Comparison of ENCODE assay signal across 11 cellular contexts in genomic region chr16:57480754-57481230, GRCh38. TPM values are rescaled to one million over a fixed set of nuclear protein-coding genes. Genes with fewer than 3 reads are reported as not detected.
DNase-seq lines count a peak whose midpoint lies in the region; ATAC-seq, FAIRE-seq and TF ChIP-seq lines count a peak whose summit lies in the region.
"Had no signal": no experiment of that assay in that cellular context is flagged by ENCODE, and none has a peak within 500 bp of the region (broad histone marks: within the 10 kb centered on the region; RNA-seq: fewer than 3 reads in every experiment).

No MANE protein-coding gene starts in this region.

- H3K9me2 ChIP-seq in SK-N-SH, result no peaks in the 10 kb centered on the region

- DNase-seq in DMS 273 treated with DMSO at 0.1 percent for 48 hours (lab: John Stamatoyannopoulos, UW) (peak; percentile 63), SK-N-SH (peak; percentile 81), kidney (no peak), spleen (peak; percentile 48), SW 1271 (lab: John Stamatoyannopoulos, UW) (no peak), NCI-H2029 (lab: John Stamatoyannopoulos, UW) (no peak)
- DNase-seq in activated CD4-positive, alpha-beta memory T cell treated with anti-CD3 and anti-CD28 coated beads, Interleukin-2, amount 10 ng/mL, durations not matched to agents 7 days and 5 days, result no peak
- DNase-seq: activated CD4-positive, alpha-beta T cell treated with anti-CD3 and anti-CD28 coated beads, Interleukin-2, amount 50 U/mL, for 48 hours; activated T-cell treated with anti-CD3 and anti-CD28 coated beads, Interleukin-2, amount 50 U/mL, for 72 hours; DMS79 treated with DMSO at 0.1 percent for 48 hours had no signal

- CTCF ChIA-PET in SK-N-SH (lab: Yijun Ruan, JAX), result interaction anchor here (1.5 to 21.0 kb wide), 3 partner anchors 17 to 63 kb away, joined by 4 to 354 read pairs (median 58); partner anchors contain the start of gene POLR2C
- CTCF ChIA-PET in activated CD4-positive, alpha-beta memory T cell treated with anti-CD3 and anti-CD28 coated beads, Interleukin-2, amount 10 ng/mL, durations not matched to agents 7 days and 5 days (lab: Charles Lee), result interaction anchor here (1.2 to 1.4 kb wide), 3 partner anchors 18 to 64 kb away, joined by 3 to 5 read pairs (median 4); partner anchors contain the start of gene POLR2C

- no peaks in the 10 kb centered on the region for H3K36me3 Mint-ChIP-seq in activated CD4-positive, alpha-beta memory T cell treated with anti-CD3 and anti-CD28 coated beads, Interleukin-2, amount 10 ng/mL, durations not matched to agents 7 days and 5 days (ENCODE audit: low read depth)

- peaks cover 5% of the 10 kb centered on the region for H3F3A ChIP-seq in SK-N-SH (replicated peaks; ENCODE audit: insufficient read depth)

- FAIRE-seq in kidney (lab: Jason Lieb, UNC), result no peak

- 34% methylated on average over 5 of the region's 6 CpGs for WGBS in SK-N-SH (ENCODE audit: low lambda C conversion rate)
- WGBS in spleen, 5 donors, result 44 to 88% (median 76%) methylated on average over 5 to 6 of the region's 6 CpGs

- ATAC-seq in HG02798 (IDR thresholded peaks at IDR 0.05; ENCODE audit: poor library complexity, unreplicated experiment), result no peak
- ATAC-seq: activated T-cell treated with anti-CD3 and anti-CD28 coated beads, Interleukin-2, amount 50 U/mL, for 72 hours had no signal

- peaks cover 18% of the 10 kb centered on the region for H3K4me1 Mint-ChIP-seq in activated CD4-positive, alpha-beta memory T cell treated with anti-CD3 and anti-CD28 coated beads, Interleukin-2, amount 10 ng/mL, durations not matched to agents 7 days and 5 days

- peaks cover 11% of the 10 kb centered on the region for H3K27me3 Mint-ChIP-seq in activated CD4-positive, alpha-beta memory T cell treated with anti-CD3 and anti-CD28 coated beads, Interleukin-2, amount 10 ng/mL, durations not matched to agents 7 days and 5 days

- H3K9me3 ChIP-seq in SK-N-SH (no peaks in the 10 kb centered on the region), kidney (ENCODE audit: control insufficient read depth in 1 of 2, low read length in 2 of 2) (no peaks in the 10 kb centered on the region), spleen (no peaks in the 10 kb centered on the region)

- TF ChIP-seq POLR2A in spleen (IDR thresholded peaks at IDR 0.05), result no peak

- peaks cover 14 to 87% of the 10 kb centered on the region in 2 experiments; a peak in 3 of 4 replicates for H3K4me1 ChIP-seq in SK-N-SH (ENCODE audit: control insufficient read depth in 1 of 2, insufficient read depth in 2 of 2, low read depth in 1 of 2, low read length in 1 of 2)
- H3K4me1 ChIP-seq in kidney (ENCODE audit: control insufficient read depth in 1 of 2, insufficient read depth in 1 of 2, low read depth in 1 of 2, low read length in 2 of 2), result peaks cover 49 to 64% of the 10 kb centered on the region in 2 donors
- peaks cover 22 to 69% (median 60%) of the 10 kb centered on the region in 6 donors for H3K4me1 ChIP-seq in spleen

- no peaks in the 10 kb centered on the region for H3K27me3 ChIP-seq in SK-N-SH (ENCODE audit: insufficient read depth)
- peaks cover 0 to 25% (median 0%) of the 10 kb centered on the region in 7 donors for H3K27me3 ChIP-seq in spleen (replicated peaks in 1 of 7)

- H3K27ac ChIP-seq in SK-N-SH (ENCODE audit: low read depth in 2 of 2, low read length in 1 of 2) (peak overlapping the region; percentile 27 to 90; a peak in 3 of 4 replicates), kidney (ENCODE audit: low read depth in 2 of 2, low read length in 2 of 2) (peak overlapping the region; percentile 11 to 45), spleen (peak overlapping the region in 4 of 8 donors; percentile 45 to 60 (median 50))

- H3K27ac Mint-ChIP-seq in activated CD4-positive, alpha-beta memory T cell treated with anti-CD3 and anti-CD28 coated beads, Interleukin-2, amount 10 ng/mL, durations not matched to agents 7 days and 5 days, result no peak overlapping the region
- H3K27ac Mint-ChIP-seq: activated T-cell treated with anti-CD3 and anti-CD28 coated beads, Interleukin-2, amount 50 U/mL, for 72 hours had no signal

- TF ChIP-seq RAD21 in SK-N-SH (IDR thresholded peaks at IDR 0.05; ENCODE audit: low read length), result no peak

- no peaks in the 10 kb centered on the region for H3K9me3 Mint-ChIP-seq in activated CD4-positive, alpha-beta memory T cell treated with anti-CD3 and anti-CD28 coated beads, Interleukin-2, amount 10 ng/mL, durations not matched to agents 7 days and 5 days
- H3K9me3 Mint-ChIP-seq: activated T-cell treated with anti-CD3 and anti-CD28 coated beads, Interleukin-2, amount 50 U/mL, for 72 hours had no signal

- H3K9ac ChIP-seq in SK-N-SH, result no peak overlapping the region
- H3K9ac ChIP-seq in kidney (ENCODE audit: low read length in 2 of 2), result peak overlapping the region in 1 of 2 donors; percentile 48

- no peak overlapping the region; a peak in 1 of 4 replicates for H3K4me3 ChIP-seq in SK-N-SH (ENCODE audit: low read depth in 2 of 2, low read length in 1 of 2)
- H3K4me3 ChIP-seq in kidney (ENCODE audit: low read length in 2 of 2), result no peak overlapping the region
- no peak overlapping the region for H3K4me3 ChIP-seq in spleen

- H4K20me1 ChIP-seq in SK-N-SH (ENCODE audit: insufficient read depth), result 0 out of 2 replicates have a peak, but pooled peaks cover 6% of the 10 kb centered on the region

- POLR2A ChIA-PET in SK-N-SH (lab: Yijun Ruan, JAX), result interaction anchor here (1.2 to 10.0 kb wide), 6 partner anchors 8 to 39 kb away, joined by 4 to 152 read pairs (median 8); partner anchors contain the start of genes CIAPIN1, COQ9 and POLR2C
- POLR2A ChIA-PET in activated CD4-positive, alpha-beta memory T cell treated with anti-CD3 and anti-CD28 coated beads, Interleukin-2, amount 10 ng/mL, durations not matched to agents 7 days and 5 days (lab: Charles Lee), result interaction anchor here (1.0 kb wide), 1 partner anchor 45 kb away, joined by 4 read pairs; no protein-coding TSS in a partner anchor

- peaks cover 7% of the 10 kb centered on the region; the same call in 1 of the 2 replicates for H3K79me2 ChIP-seq in SK-N-SH (ENCODE audit: insufficient read depth)

- no peak overlapping the region for H3K4me3 Mint-ChIP-seq in activated CD4-positive, alpha-beta memory T cell treated with anti-CD3 and anti-CD28 coated beads, Interleukin-2, amount 10 ng/mL, durations not matched to agents 7 days and 5 days
- H3K4me3 Mint-ChIP-seq: activated T-cell treated with anti-CD3 and anti-CD28 coated beads, Interleukin-2, amount 50 U/mL, for 72 hours had no signal

- TF ChIP-seq CTCF in SK-N-SH (IDR thresholded peaks at IDR 0.05), result no peak
- no peak for TF ChIP-seq CTCF in kidney (IDR thresholded peaks at IDR 0.05; ENCODE audit: borderline replicate concordance, extremely low read depth, insufficient read depth)
- no peak for TF ChIP-seq CTCF in spleen (IDR thresholded peaks at IDR 0.05 in 8 of 11, conservative IDR thresholded peaks at IDR 0.05 in 3 of 11)

- peaks cover 0 to 3% of the 10 kb centered on the region in 2 experiments for H3K36me3 ChIP-seq in SK-N-SH (replicated peaks in 1 of 2; ENCODE audit: control insufficient read depth in 1 of 2, insufficient read depth in 2 of 2, low read length in 1 of 2)
- H3K36me3 ChIP-seq in kidney (ENCODE audit: control insufficient read depth in 1 of 2, insufficient read depth in 2 of 2, low read length in 2 of 2), result no peaks in the 10 kb centered on the region
- no peaks in the 10 kb centered on the region for H3K36me3 ChIP-seq in spleen

- intact Hi-C loops in kidney (cut with DNase I) (no loop called here), spleen (cut with DNase I; ENCODE audit: low total_unique reads) (no loop called here)

- no peak overlapping the region for H3K4me2 ChIP-seq in SK-N-SH

- no peak overlapping the region for H2AFZ ChIP-seq in SK-N-SH (ENCODE audit: low read depth)

- peak in 1 of 2 experiments; percentile 84; a peak in 2 of 4 replicates for TF ChIP-seq EP300 in SK-N-SH (IDR thresholded peaks at IDR 0.05; ENCODE audit: borderline replicate concordance in 1 of 2, low read depth in 1 of 2, low read length in 1 of 2)

RNA-seq across cellular contexts. Expression of gene DOK4, which starts 5.5 kb away (rescaled TPM):
- polyA plus RNA-seq in SK-N-SH (2012; rRNA removed) (28.4 and 36.9 TPM in 2 replicates), kidney (ENCODE audit: insufficient read depth, low read depth, low replicate concordance) (57.2 TPM), spleen (10 to 100 TPM in 1 of 3 donors, 1 to 10 TPM in 2; 4.1 to 10.0 (median 5.5) TPM)
- polyA plus RNA-seq in SK-N-SH (2012; cell fraction: cytosol; rRNA removed), result 15.8 and 25.8 TPM in 2 replicates
- 45.1 and 47.5 TPM in 2 replicates for polyA plus RNA-seq in SK-N-SH (2012; cell fraction: nucleus; rRNA removed)
- total RNA-seq in kidney (63.7 TPM), spleen (10 to 100 TPM in 6 of 7 donors, 1 to 10 TPM in 1; 7.3 to 19.8 (median 16.1) TPM)
- 1 to 10 TPM; 2.5 to 3.4 TPM for total RNA-seq in activated CD4-positive, alpha-beta memory T cell treated with anti-CD3 and anti-CD28 coated beads, Interleukin-2, amount 10 ng/mL, durations not matched to agents 7 days and 5 days

RNA-seq across cellular contexts. Expression of gene POLR2C, which starts 18.3 kb away (rescaled TPM):
- polyA plus RNA-seq in SK-N-SH (2012; rRNA removed) (160 and 178 TPM in 2 replicates), kidney (ENCODE audit: insufficient read depth, low read depth, low replicate concordance) (68.9 TPM), spleen (10 to 100 TPM; 23.2 to 42.7 (median 35.0) TPM)
- 117 and 162 TPM in 2 replicates for polyA plus RNA-seq in SK-N-SH (2012; cell fraction: cytosol; rRNA removed)
- 98.6 and 138 TPM in 2 replicates for polyA plus RNA-seq in SK-N-SH (2012; cell fraction: nucleus; rRNA removed)
- total RNA-seq in kidney (58.9 TPM), spleen (10 to 100 TPM; 42.3 to 75.6 (median 52.7) TPM)
- 10 to 100 TPM; 47.8 to 48.8 TPM for total RNA-seq in activated CD4-positive, alpha-beta memory T cell treated with anti-CD3 and anti-CD28 coated beads, Interleukin-2, amount 10 ng/mL, durations not matched to agents 7 days and 5 days

RNA-seq across cellular contexts. Expression of gene COQ9, which starts 33.5 kb away (rescaled TPM):
- polyA plus RNA-seq in SK-N-SH (2012; rRNA removed), result 81.2 and 104 TPM in 2 replicates
- 67.5 and 76.5 TPM in 2 replicates for polyA plus RNA-seq in SK-N-SH (2012; cell fraction: cytosol; rRNA removed)
- polyA plus RNA-seq in SK-N-SH (2012; cell fraction: nucleus; rRNA removed), result 127 and 149 TPM in 2 replicates
- 78.0 TPM for total RNA-seq in kidney
- 200 TPM for polyA plus RNA-seq in kidney (ENCODE audit: insufficient read depth, low read depth, low replicate concordance)
- 10 to 100 TPM; 25.8 to 39.9 (median 29.6) TPM for total RNA-seq in spleen
- 10 to 100 TPM; 32.2 to 34.9 (median 34.4) TPM for polyA plus RNA-seq in spleen
- total RNA-seq in activated CD4-positive, alpha-beta memory T cell treated with anti-CD3 and anti-CD28 coated beads, Interleukin-2, amount 10 ng/mL, durations not matched to agents 7 days and 5 days, result 10 to 100 TPM; 28.5 to 29.0 TPM

RNA-seq across cellular contexts. Expression of gene CIAPIN1, which starts 33.6 kb away (rescaled TPM):
- 43.6 and 63.3 TPM in 2 replicates for polyA plus RNA-seq in SK-N-SH (2012; rRNA removed)
- polyA plus RNA-seq in SK-N-SH (2012; cell fraction: cytosol; rRNA removed), result 45.7 and 48.3 TPM in 2 replicates
- 49.1 and 64.3 TPM in 2 replicates for polyA plus RNA-seq in SK-N-SH (2012; cell fraction: nucleus; rRNA removed)
- total RNA-seq in kidney, result 53.6 TPM
- polyA plus RNA-seq in kidney (ENCODE audit: insufficient read depth, low read depth, low replicate concordance), result 56.3 TPM
- total RNA-seq in spleen, result 10 to 100 TPM; 21.4 to 39.8 (median 31.3) TPM
- 10 to 100 TPM; 19.6 to 28.4 (median 22.1) TPM for polyA plus RNA-seq in spleen
- 10 to 100 TPM; 35.8 to 36.1 TPM for total RNA-seq in activated CD4-positive, alpha-beta memory T cell treated with anti-CD3 and anti-CD28 coated beads, Interleukin-2, amount 10 ng/mL, durations not matched to agents 7 days and 5 days

RNA-seq across cellular contexts. Expression of gene CCDC102A, which starts 55.6 kb away (rescaled TPM):
- polyA plus RNA-seq in SK-N-SH (2012; rRNA removed) (17.5 and 26.2 TPM in 2 replicates), kidney (ENCODE audit: insufficient read depth, low read depth, low replicate concordance) (5.7 TPM), spleen (1 to 10 TPM; 4.6 to 7.7 (median 4.8) TPM)
- 13.1 and 17.1 TPM in 2 replicates for polyA plus RNA-seq in SK-N-SH (2012; cell fraction: cytosol; rRNA removed)
- polyA plus RNA-seq in SK-N-SH (2012; cell fraction: nucleus; rRNA removed), result 20.7 and 31.8 TPM in 2 replicates
- total RNA-seq in kidney (11.9 TPM), spleen (10 to 100 TPM in 2 of 7 donors, 1 to 10 TPM in 5; 7.0 to 14.8 (median 7.9) TPM)
- 1 to 10 TPM; 9.1 to 9.7 TPM for total RNA-seq in activated CD4-positive, alpha-beta memory T cell treated with anti-CD3 and anti-CD28 coated beads, Interleukin-2, amount 10 ng/mL, durations not matched to agents 7 days and 5 days

Comparison
In these comparisons a context has a peak if more than half of its experiments do, and no peak if none do; other contexts are left out.
1. DNase-seq: peak in DMS 273 treated with DMSO at 0.1 percent for 48 hours (single experiment), SK-N-SH (single experiment) and spleen (single experiment); none in kidney (single experiment), SW 1271 (0 of 2), activated CD4-positive, alpha-beta memory T cell treated with anti-CD3 and anti-CD28 coated beads, Interleukin-2, amount 10 ng/mL, durations not matched to agents 7 days and 5 days (single experiment) and NCI-H2029 (single experiment).